In genomic region chr19:2054763-2055162, GRCh38 we compare ENCODE assay signal across 12 cellular contexts. TPM values are rescaled to one million over a fixed set of nuclear protein-coding genes. Genes with fewer than 3 reads are reported as not detected.
DNase-seq lines count a peak whose midpoint lies in the region; ATAC-seq and TF ChIP-seq lines count a peak whose summit lies in the region.
"Had no signal": no experiment of that assay in that cellular context is flagged by ENCODE, and none has a peak within 500 bp of the region (broad histone marks: within the 10 kb centered on the region; RNA-seq: fewer than 3 reads in every experiment).

No MANE protein-coding gene starts in this region.

- H3K4me3 ChIP-seq in heart right ventricle (no peak overlapping the region), uterus (no peak overlapping the region), endodermal cell (ENCODE audit: low read length) (no peak overlapping the region)
- H3K4me3 ChIP-seq: skin epidermis had no signal

- H3K9ac ChIP-seq in endodermal cell (ENCODE audit: extremely low read depth, low read length, poor library complexity, severe bottlenecking) = no peak overlapping the region

- TF ChIP-seq POLR2A in uterus (IDR thresholded peaks at IDR 0.05) = no peak

- no peaks in the 10 kb centered on the region for H3K36me3 Mint-ChIP-seq in activated T-helper 1 cell treated with anti-CD3 and anti-CD28 coated beads, Interleukin-12 subunit alpha, Interleukin-12 subunit beta, Interleukin-2, Interleukin-4 antibody, amounts not matched to agents 30 ng/mL and 10 ng/mL and 1 ng/mL, durations not matched to agents 14 hours and 24 hours and 36 hours (ENCODE audit: low read depth)
- H3K36me3 Mint-ChIP-seq in memory B cell (peaks cover 3% of the 10 kb centered on the region), endodermal cell (ENCODE audit: low read depth) (no peaks in the 10 kb centered on the region)
- H3K36me3 Mint-ChIP-seq: WTC11 had no signal

- intact Hi-C loops in heart right ventricle (cut with DNase I) (loop anchor here in 1 of 10 donors (5.0 kb wide), 1 partner anchor 37 kb away; the partner anchor contains the start of gene BTBD2), cardiac septum (cut with DNase I) (no loop called here), uterus (cut with DNase I; ENCODE audit: low total_unique reads) (no loop called here), sciatic nerve (cut with DNase I) (no loop called here)
- intact Hi-C loops in activated T-helper 1 cell treated with anti-CD3 and anti-CD28 coated beads, Interleukin-12 subunit alpha, Interleukin-12 subunit beta, Interleukin-2, Interleukin-4 antibody, amounts not matched to agents 30 ng/mL and 10 ng/mL and 1 ng/mL, durations not matched to agents 14 hours and 24 hours and 36 hours (cut with micrococcal nuclease) = no loop called here

- DNase-seq in heart right ventricle (no peak), cardiac septum (ENCODE audit: low spot score) (no peak), memory B cell (ENCODE audit: low spot score in 2 of 2) (no peak), uterus (no peak), endodermal cell (no peak), sciatic nerve (ENCODE audit: low spot score) (no peak)
- no peak for DNase-seq in activated T-helper 1 cell treated with anti-CD3 and anti-CD28 coated beads, Interleukin-12 subunit alpha, Interleukin-12 subunit beta, Interleukin-2, Interleukin-4 antibody, amounts not matched to agents 30 ng/mL and 10 ng/mL and 1 ng/mL, durations not matched to agents 14 hours and 24 hours and 36 hours (ENCODE audit: low spot score)
- DNase-seq: MV-4-11 had no signal

- H3K9me3 ChIP-seq in heart right ventricle = no peaks in the 10 kb centered on the region
- H3K9me3 ChIP-seq in uterus = no peaks in the 10 kb centered on the region
- H3K9me3 ChIP-seq in endodermal cell (ENCODE audit: control insufficient read depth, low read length) = no peaks in the 10 kb centered on the region

- H3K9me3 Mint-ChIP-seq in activated T-helper 1 cell treated with anti-CD3 and anti-CD28 coated beads, Interleukin-12 subunit alpha, Interleukin-12 subunit beta, Interleukin-2, Interleukin-4 antibody, amounts not matched to agents 30 ng/mL and 10 ng/mL and 1 ng/mL, durations not matched to agents 14 hours and 24 hours and 36 hours = no peaks in the 10 kb centered on the region
- H3K9me3 Mint-ChIP-seq in memory B cell (no peaks in the 10 kb centered on the region), endodermal cell (no peaks in the 10 kb centered on the region)
- H3K9me3 Mint-ChIP-seq: stimulated activated naive CD8-positive, alpha-beta T cell treated with anti-CD3 and anti-CD28 coated beads, Interleukin-15, Interleukin-2, amounts not matched to agents 100 ng/mL and 50 ng/mL, for 24 hours; WTC11 had no signal

- H3K4me1 Mint-ChIP-seq in activated T-helper 1 cell treated with anti-CD3 and anti-CD28 coated beads, Interleukin-12 subunit alpha, Interleukin-12 subunit beta, Interleukin-2, Interleukin-4 antibody, amounts not matched to agents 30 ng/mL and 10 ng/mL and 1 ng/mL, durations not matched to agents 14 hours and 24 hours and 36 hours (ENCODE audit: low read depth) = peaks cover 21% of the 10 kb centered on the region
- H3K4me1 Mint-ChIP-seq in memory B cell (peaks cover 35% of the 10 kb centered on the region), endodermal cell (peaks cover 4% of the 10 kb centered on the region)

- H3K36me3 ChIP-seq in heart right ventricle (no peaks in the 10 kb centered on the region), uterus (no peaks in the 10 kb centered on the region), endodermal cell (ENCODE audit: control insufficient read depth, insufficient read depth, low read length) (no peaks in the 10 kb centered on the region)

- 75 to 80% methylated on average over 8 of the region's 8 CpGs for WGBS in heart right ventricle, 2 donors
- WGBS in endodermal cell (ENCODE audit: insufficient coverage in 1 of 2, insufficient read length in 1 of 2), 2 experiments = 88 to 98% methylated on average over 5 to 8 of the region's 8 CpGs

- H3K4me1 ChIP-seq in heart right ventricle = peaks cover 30 to 78% (median 64%) of the 10 kb centered on the region in 9 donors
- H3K4me1 ChIP-seq in uterus = peaks cover 14 to 35% of the 10 kb centered on the region in 2 donors
- H3K4me1 ChIP-seq in endodermal cell (ENCODE audit: control insufficient read depth, insufficient read depth, low read length) = peaks cover 3% of the 10 kb centered on the region

- no peaks in the 10 kb centered on the region for H3K27me3 Mint-ChIP-seq in activated T-helper 1 cell treated with anti-CD3 and anti-CD28 coated beads, Interleukin-12 subunit alpha, Interleukin-12 subunit beta, Interleukin-2, Interleukin-4 antibody, amounts not matched to agents 30 ng/mL and 10 ng/mL and 1 ng/mL, durations not matched to agents 14 hours and 24 hours and 36 hours (ENCODE audit: insufficient read depth)
- H3K27me3 Mint-ChIP-seq in memory B cell = no peaks in the 10 kb centered on the region
- no peaks in the 10 kb centered on the region for H3K27me3 Mint-ChIP-seq in endodermal cell (ENCODE audit: insufficient read depth)
- H3K27me3 Mint-ChIP-seq: stimulated activated naive CD8-positive, alpha-beta T cell treated with anti-CD3 and anti-CD28 coated beads, Interleukin-15, Interleukin-2, amounts not matched to agents 100 ng/mL and 50 ng/mL, for 24 hours had no signal

- peak overlapping the region; percentile 90 for H3K27ac Mint-ChIP-seq in activated T-helper 1 cell treated with anti-CD3 and anti-CD28 coated beads, Interleukin-12 subunit alpha, Interleukin-12 subunit beta, Interleukin-2, Interleukin-4 antibody, amounts not matched to agents 30 ng/mL and 10 ng/mL and 1 ng/mL, durations not matched to agents 14 hours and 24 hours and 36 hours
- peak overlapping the region; percentile 99 for H3K27ac Mint-ChIP-seq in memory B cell
- no peak overlapping the region for H3K27ac Mint-ChIP-seq in endodermal cell

- H3K27me3 ChIP-seq in heart right ventricle (no peaks in the 10 kb centered on the region), uterus (no peaks in the 10 kb centered on the region), endodermal cell (ENCODE audit: control insufficient read depth, insufficient read depth, low read length, poor library complexity, severe bottlenecking) (no peaks in the 10 kb centered on the region)

- TF ChIP-seq CTCF in heart right ventricle (IDR thresholded peaks at IDR 0.05) (no peak), uterus (IDR thresholded peaks at IDR 0.05) (no peak), endodermal cell (conservative IDR thresholded peaks at IDR 0.05) (no peak)

- H3K27ac ChIP-seq in heart right ventricle (peak overlapping the region; percentile 46 to 100 (median 90)), uterus (peak overlapping the region; percentile 98 to 100), endodermal cell (ENCODE audit: low read depth, low read length) (no peak overlapping the region)

- ATAC-seq in heart right ventricle = no peak
- ATAC-seq in memory B cell (ENCODE audit: low read depth) = no peak
- ATAC-seq in HG03196 (IDR thresholded peaks at IDR 0.05; ENCODE audit: unreplicated experiment) = no peak
- no peak for ATAC-seq in sciatic nerve
- ATAC-seq: WTC11 had no signal

- H3K4me3 Mint-ChIP-seq in activated T-helper 1 cell treated with anti-CD3 and anti-CD28 coated beads, Interleukin-12 subunit alpha, Interleukin-12 subunit beta, Interleukin-2, Interleukin-4 antibody, amounts not matched to agents 30 ng/mL and 10 ng/mL and 1 ng/mL, durations not matched to agents 14 hours and 24 hours and 36 hours = peak overlapping the region; percentile 60
- peak overlapping the region; percentile 14 for H3K4me3 Mint-ChIP-seq in memory B cell
- H3K4me3 Mint-ChIP-seq in endodermal cell = no peak overlapping the region
- H3K4me3 Mint-ChIP-seq: WTC11 had no signal

RNA-seq across cellular contexts. Expression of gene MKNK2, which starts 3.7 kb away (rescaled TPM):
- total RNA-seq in heart right ventricle (100 to 1,000 TPM; 107 to 260 (median 144) TPM), cardiac septum (122 TPM), uterus (100 to 1,000 TPM in 2 of 4 donors, 10 to 100 TPM in 2; 34.6 to 155 (median 81.7) TPM), endodermal cell (100 to 1,000 TPM; 120 to 123 TPM), sciatic nerve (140 TPM)
- polyA plus RNA-seq in heart right ventricle = 100 to 1,000 TPM; 144 to 189 TPM
- total RNA-seq in activated T-helper 1 cell treated with anti-CD3 and anti-CD28 coated beads, Interleukin-12 subunit alpha, Interleukin-12 subunit beta, Interleukin-2, Interleukin-4 antibody, amounts not matched to agents 30 ng/mL and 10 ng/mL and 1 ng/mL, durations not matched to agents 14 hours and 24 hours and 36 hours = 150 and 166 TPM in 2 replicates
- 63.1 TPM for polyA plus RNA-seq in endodermal cell (2013, experiment 1 of 2)
- 58.0 TPM for polyA plus RNA-seq in endodermal cell (2013, experiment 2 of 2)

RNA-seq across cellular contexts. Expression of gene BTBD2, which starts 39.2 kb away (rescaled TPM):
- total RNA-seq in heart right ventricle (10 to 100 TPM; 45.1 to 70.4 (median 56.6) TPM), cardiac septum (60.5 TPM), uterus (100 to 1,000 TPM in 1 of 4 donors, 10 to 100 TPM in 3; 48.2 to 105 (median 61.8) TPM), endodermal cell (100 to 1,000 TPM; 107 to 112 TPM), sciatic nerve (65.7 TPM)
- 10 to 100 TPM; 42.8 to 55.2 TPM for polyA plus RNA-seq in heart right ventricle
- 27.5 and 27.7 TPM in 2 replicates for total RNA-seq in activated T-helper 1 cell treated with anti-CD3 and anti-CD28 coated beads, Interleukin-12 subunit alpha, Interleukin-12 subunit beta, Interleukin-2, Interleukin-4 antibody, amounts not matched to agents 30 ng/mL and 10 ng/mL and 1 ng/mL, durations not matched to agents 14 hours and 24 hours and 36 hours
- polyA plus RNA-seq in endodermal cell (2013, experiment 1 of 2) = 113 TPM
- polyA plus RNA-seq in endodermal cell (2013, experiment 2 of 2) = 99.4 TPM

RNA-seq across cellular contexts. Expression of gene MOB3A, which starts 41.4 kb away (rescaled TPM):
- total RNA-seq in heart right ventricle (10 to 100 TPM; 10.0 to 30.5 (median 16.2) TPM), cardiac septum (17.0 TPM), uterus (10 to 100 TPM; 10.2 to 81.4 (median 20.7) TPM), endodermal cell (10 to 100 TPM; 20.9 to 21.8 TPM), sciatic nerve (54.0 TPM)
- polyA plus RNA-seq in heart right ventricle = 10 to 100 TPM in 1 of 2 donors, 1 to 10 TPM in 1; 8.9 to 12.8 TPM
- total RNA-seq in activated T-helper 1 cell treated with anti-CD3 and anti-CD28 coated beads, Interleukin-12 subunit alpha, Interleukin-12 subunit beta, Interleukin-2, Interleukin-4 antibody, amounts not matched to agents 30 ng/mL and 10 ng/mL and 1 ng/mL, durations not matched to agents 14 hours and 24 hours and 36 hours = 161 and 167 TPM in 2 replicates
- 16.9 TPM for polyA plus RNA-seq in endodermal cell (2013, experiment 1 of 2)
- polyA plus RNA-seq in endodermal cell (2013, experiment 2 of 2) = 15.9 TPM

RNA-seq across cellular contexts. Expression of gene IZUMO4, which starts 42.0 kb away (rescaled TPM):
- total RNA-seq in heart right ventricle = 1 to 10 TPM; 1.2 to 6.5 (median 2.2) TPM
- 10 to 100 TPM in 1 of 2 donors, 1 to 10 TPM in 1; 8.6 to 13.1 TPM for polyA plus RNA-seq in heart right ventricle
- 4.3 TPM for total RNA-seq in cardiac septum
- total RNA-seq in activated T-helper 1 cell treated with anti-CD3 and anti-CD28 coated beads, Interleukin-12 subunit alpha, Interleukin-12 subunit beta, Interleukin-2, Interleukin-4 antibody, amounts not matched to agents 30 ng/mL and 10 ng/mL and 1 ng/mL, durations not matched to agents 14 hours and 24 hours and 36 hours = 6.7 and 7.1 TPM in 2 replicates
- total RNA-seq in uterus = 10 to 100 TPM in 1 of 4 donors, 1 to 10 TPM in 3; 1.5 to 86.1 (median 5.7) TPM
- 1 to 10 TPM; 4.3 to 5.4 TPM for total RNA-seq in endodermal cell
- polyA plus RNA-seq in endodermal cell (2013, experiment 1 of 2) = 4.3 TPM
- polyA plus RNA-seq in endodermal cell (2013, experiment 2 of 2) = 4.6 TPM
- 37.8 TPM for total RNA-seq in sciatic nerve
